11 cellular contexts compared by ENCODE assay signal in the genomic region with DNA sequence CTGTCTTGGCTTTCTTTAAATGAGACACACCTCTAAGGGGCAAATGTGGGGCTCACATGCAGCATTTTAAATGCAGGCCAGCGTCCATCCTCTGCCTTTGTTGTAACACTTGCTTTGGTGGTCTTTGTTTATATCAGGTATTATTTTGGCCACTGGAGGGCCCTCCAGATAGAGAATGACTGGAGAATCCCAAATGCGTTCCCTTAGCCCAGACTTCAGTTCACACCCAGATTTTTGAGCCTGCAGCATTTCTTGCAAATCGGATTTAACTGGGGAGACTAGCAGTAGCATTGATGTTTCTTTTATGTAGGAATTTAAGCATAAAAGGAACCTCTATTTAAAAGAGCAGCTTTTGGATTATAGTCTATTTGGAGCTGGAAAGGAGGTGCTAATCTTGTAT.
DNase-seq lines count a peak whose midpoint lies in the region; ATAC-seq and TF ChIP-seq lines count a peak whose summit lies in the region.
"Had no signal": no experiment of that assay in that cellular context is flagged by ENCODE, and none has a peak within 500 bp of the region (broad histone marks: within the 10 kb centered on the region; RNA-seq: fewer than 3 reads in every experiment).

No MANE protein-coding gene starts in this region.

- H3K9me3 ChIP-seq in H9 (ENCODE audit: control insufficient read depth, low read depth, low read length) (no peaks in the 10 kb centered on the region), ascending aorta (no peaks in the 10 kb centered on the region)

- no peak overlapping the region for H2BK5ac ChIP-seq in H9 (ENCODE audit: insufficient read length, low read length)

- H3K79me1 ChIP-seq in H9 (ENCODE audit: insufficient read depth, low read depth, low read length, poor library complexity, severe bottlenecking): no peaks in the 10 kb centered on the region

- H3K4me1 ChIP-seq in H9 (ENCODE audit: insufficient read depth, low read length) (peaks cover 10% of the 10 kb centered on the region; the same call in 1 of the 2 replicates), ascending aorta (peaks cover 4 to 8% of the 10 kb centered on the region in 2 donors)

- no peak overlapping the region for H3K27ac Mint-ChIP-seq in H9

- H3K27ac ChIP-seq in H9 (ENCODE audit: insufficient read length, low read depth, low read length) (no peak overlapping the region), ascending aorta (no peak overlapping the region)

- CTCF ChIA-PET in AG04449 (lab: Yijun Ruan, JAX): interaction anchor here (1.0 to 4.9 kb wide), 12 partner anchors 8 to 853 kb away, joined by 3 to 51 read pairs (median 5); no protein-coding TSS in a partner anchor

- no peak overlapping the region for H4K8ac ChIP-seq in H9 (replicated peaks; ENCODE audit: insufficient read length, low read depth, low read length)

- H3K56ac ChIP-seq in H9 (ENCODE audit: insufficient read length, low read depth, low read length): no peak overlapping the region

- no peak overlapping the region for H3K9ac ChIP-seq in H9 (ENCODE audit: extremely low read depth, insufficient read length, low read length)

- POLR2A ChIA-PET in AG04449 (lab: Yijun Ruan, JAX): no interaction called here

- H3K36me3 Mint-ChIP-seq in H9 (ENCODE audit: insufficient read depth in 1 of 3, low read depth in 3 of 3): peaks cover 4 to 9% (median 6%) of the 10 kb centered on the region in 3 experiments; a peak in 6 of 7 replicates

- no peak overlapping the region for H2AK5ac ChIP-seq in H9 (ENCODE audit: insufficient read length, low read length)

- no peak overlapping the region for H2BK120ac ChIP-seq in H9 (ENCODE audit: low read depth, low read length, poor library complexity, severe bottlenecking)

- no peak for DNase-seq in AG04449 (ENCODE audit: low read depth, low spot score)
- no peak for DNase-seq in H9
- DNase-seq in ascending aorta (ENCODE audit: low spot score in 2 of 2): no peak
- DNase-seq in kidney epithelial cell (ENCODE audit: low read depth): no peak
- no peak for DNase-seq in activated CD4-positive, alpha-beta T cell treated with anti-CD3 and anti-CD28 coated beads, Interleukin-2, amount 50 U/mL, for 4 hours
- no peak for DNase-seq in NCI-H1436 (lab: John Stamatoyannopoulos, UW)
- DNase-seq: COR-L47, kidney had no signal

- H3K4me1 Mint-ChIP-seq in H9: peaks cover 40 to 45% of the 10 kb centered on the region in 2 experiments

- no CpG with 5 or more reads among the region's 3 CpGs for WGBS in H9 (ENCODE audit: extremely low coverage, insufficient read length, low lambda C conversion rate)

- no peak overlapping the region for H3K4me2 ChIP-seq in H9 (ENCODE audit: insufficient read depth, insufficient read length, low read length)

- H3K14ac ChIP-seq in H9 (ENCODE audit: insufficient read depth, low read length): no peak overlapping the region

- ATAC-seq in HG03196 (IDR thresholded peaks at IDR 0.05; ENCODE audit: unreplicated experiment) (no peak), HG03139 (IDR thresholded peaks at IDR 0.05; ENCODE audit: unreplicated experiment) (no peak)
- ATAC-seq: Right ventricle myocardium inferior had no signal

- H3K4ac ChIP-seq in H9 (ENCODE audit: low read depth, low read length): no peak overlapping the region

- no peak overlapping the region for H2BK15ac ChIP-seq in H9 (ENCODE audit: low read depth, low read length)

- H3K4me3 ChIP-seq in AG04449 (ENCODE audit: low read depth, low read length): no peak overlapping the region
- H3K4me3 ChIP-seq in ascending aorta: no peak overlapping the region
- H3K4me3 ChIP-seq in kidney epithelial cell (ENCODE audit: low read depth, low read length): no peak overlapping the region

- H3K27me3 Mint-ChIP-seq in H9 (ENCODE audit: low read depth): peaks cover 1% of the 10 kb centered on the region; the same call in 1 of the 2 replicates

- peaks cover 5% of the 10 kb centered on the region for H3K23me2 ChIP-seq in H9 (ENCODE audit: insufficient read length, low read depth, low read length, poor library complexity, severe bottlenecking)

- H3T11ph ChIP-seq in H9 (ENCODE audit: low read length): no peak overlapping the region

- no peak overlapping the region for H2BK20ac ChIP-seq in H9 (ENCODE audit: low read depth, low read length, poor library complexity, severe bottlenecking)

- no peak overlapping the region for H3K23ac ChIP-seq in H9 (ENCODE audit: insufficient read length, low read depth, low read length)

- H2BK12ac ChIP-seq in H9 (ENCODE audit: insufficient read length, low read depth, low read length): no peak overlapping the region

- no peak overlapping the region for H4K91ac ChIP-seq in H9 (ENCODE audit: insufficient read length, low read depth, low read length)

- H2AFZ ChIP-seq in H9 (ENCODE audit: low read length): no peak overlapping the region

- H3K9me3 Mint-ChIP-seq in H9: peaks cover 3 to 6% of the 10 kb centered on the region in 2 experiments

- H3K27me3 ChIP-seq in H9 (ENCODE audit: insufficient read depth, low read length) (no peaks in the 10 kb centered on the region), ascending aorta (no peaks in the 10 kb centered on the region), kidney epithelial cell (ENCODE audit: control insufficient read depth, insufficient read depth, low read length) (no peaks in the 10 kb centered on the region)

- intact Hi-C loops in ascending aorta (cut with DNase I): loop anchor here (1.0 to 10.0 kb wide), 3 partner anchors 652 to 852 kb away; no protein-coding TSS in a partner anchor

- no peaks in the 10 kb centered on the region for H3K36me3 ChIP-seq in ascending aorta
- H3K36me3 ChIP-seq in kidney epithelial cell (ENCODE audit: control insufficient read depth, insufficient read depth, low read length): no peaks in the 10 kb centered on the region

- H3K4me3 Mint-ChIP-seq in H9: no peak overlapping the region

- no peak overlapping the region for H4K5ac ChIP-seq in H9 (ENCODE audit: insufficient read length, low read depth, low read length)

- no peaks in the 10 kb centered on the region for H3K79me2 ChIP-seq in H9 (ENCODE audit: insufficient read depth, low read length)

- peak; percentile 27 for TF ChIP-seq CTCF in AG04449 (IDR thresholded peaks at IDR 0.05; ENCODE audit: insufficient read depth, low read length, missing control alignments)
- TF ChIP-seq CTCF in H9 (conservative IDR thresholded peaks at IDR 0.05): peak; percentile 68
- peak in 2 of 3 experiments; percentile 20 to 45 for TF ChIP-seq CTCF in ascending aorta (IDR thresholded peaks at IDR 0.05)
- TF ChIP-seq CTCF in kidney epithelial cell (IDR thresholded peaks at IDR 0.05; ENCODE audit: insufficient read depth, low read length, poor library complexity, severe bottlenecking): peak; percentile 31

- H3K18ac ChIP-seq in H9 (ENCODE audit: insufficient read length, low read depth, low read length): no peak overlapping the region

- H4K20me1 ChIP-seq in H9 (ENCODE audit: control insufficient read depth, insufficient read depth, insufficient read length): no peaks in the 10 kb centered on the region
